In genomic region chr1:56448937-56449336, GRCh38 we compare ENCODE assay signal across 1 cellular context.
TF ChIP-seq lines count a peak whose summit lies in the region.

No MANE protein-coding gene starts in this region.

TF ChIP-seq in HepG2, 621 proteins besides CTCF, POLR2A, EP300 and RAD21 (continued from another document):
- 0 out of 2 replicates have a peak, but pooled peaks have one; percentile 34 for TF ChIP-seq ZNF414 (CRISPR knock-in tag; IDR thresholded peaks at IDR 0.05)
- TF ChIP-seq SOX13 (IDR thresholded peaks at IDR 0.05), result no peak
- peak in 1 of 2 experiments; percentile 82; a peak in 2 of 4 replicates for TF ChIP-seq SOX13 (CRISPR knock-in tag; conservative IDR thresholded peaks at IDR 0.05 in 1 of 2, IDR thresholded peaks at IDR 0.05 in 1 of 2)
- TF ChIP-seq RXRB (CRISPR knock-in tag; IDR thresholded peaks at IDR 0.05; ENCODE audit: borderline replicate concordance), result peak; percentile 82
- peak; percentile 75; the same call in 1 of the 2 replicates for TF ChIP-seq RXRA (CRISPR knock-in tag; IDR thresholded peaks at IDR 0.05)
- TF ChIP-seq ZBTB7B (CRISPR knock-in tag; IDR thresholded peaks at IDR 0.05), result peak; percentile 87; the same call in 1 of the 2 replicates
- TF ChIP-seq, protein P1, sequence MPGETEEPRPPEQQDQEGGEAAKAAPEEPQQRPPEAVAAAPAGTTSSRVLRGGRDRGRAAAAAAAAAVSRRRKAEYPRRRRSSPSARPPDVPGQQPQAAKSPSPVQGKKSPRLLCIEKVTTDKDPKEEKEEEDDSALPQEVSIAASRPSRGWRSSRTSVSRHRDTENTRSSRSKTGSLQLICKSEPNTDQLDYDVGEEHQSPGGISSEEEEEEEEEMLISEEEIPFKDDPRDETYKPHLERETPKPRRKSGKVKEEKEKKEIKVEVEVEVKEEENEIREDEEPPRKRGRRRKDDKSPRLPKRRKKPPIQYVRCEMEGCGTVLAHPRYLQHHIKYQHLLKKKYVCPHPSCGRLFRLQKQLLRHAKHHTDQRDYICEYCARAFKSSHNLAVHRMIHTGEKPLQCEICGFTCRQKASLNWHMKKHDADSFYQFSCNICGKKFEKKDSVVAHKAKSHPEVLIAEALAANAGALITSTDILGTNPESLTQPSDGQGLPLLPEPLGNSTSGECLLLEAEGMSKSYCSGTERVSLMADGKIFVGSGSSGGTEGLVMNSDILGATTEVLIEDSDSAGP (CRISPR knock-in tag; IDR thresholded peaks at IDR 0.05; ENCODE audit: borderline replicate concordance), result 0 out of 2 replicates have a peak, but pooled peaks have one; percentile 16
- TF ChIP-seq ZNF225 (CRISPR knock-in tag; IDR thresholded peaks at IDR 0.05), result no peak
- TF ChIP-seq PHF21A (CRISPR knock-in tag; IDR thresholded peaks at IDR 0.05), result peak; percentile 82
- TF ChIP-seq TEAD3 (CRISPR knock-in tag; optimal IDR thresholded peaks at IDR 0.05; ENCODE audit: borderline replicate concordance), result peak; percentile 61
- peak; percentile 69; the same call in 1 of the 2 replicates for TF ChIP-seq ZNF710 (CRISPR knock-in tag; IDR thresholded peaks at IDR 0.05; ENCODE audit: borderline replicate concordance)
- no peak for TF ChIP-seq KDM3A (CRISPR knock-in tag; IDR thresholded peaks at IDR 0.05; ENCODE audit: low read depth)
- TF ChIP-seq CREB1 (IDR thresholded peaks at IDR 0.05), result no peak
- TF ChIP-seq CREB1 (CRISPR knock-in tag; IDR thresholded peaks at IDR 0.05), result peak; percentile 63
- TF ChIP-seq GATA4 (IDR thresholded peaks at IDR 0.05; ENCODE audit: borderline replicate concordance, low read depth), result peak; percentile 31; the same call in 1 of the 2 replicates
- peak; percentile 93 for TF ChIP-seq GATAD2A (CRISPR knock-in tag; IDR thresholded peaks at IDR 0.05)
- 0 out of 2 replicates have a peak, but pooled peaks have one; percentile 49 for TF ChIP-seq ZNF615 (CRISPR knock-in tag; IDR thresholded peaks at IDR 0.05; ENCODE audit: borderline replicate concordance)
- TF ChIP-seq RFXANK (CRISPR knock-in tag; IDR thresholded peaks at IDR 0.05), result no peak
- TF ChIP-seq SOX5 (CRISPR knock-in tag; IDR thresholded peaks at IDR 0.05; ENCODE audit: borderline replicate concordance), result peak; percentile 76; the same call in 1 of the 2 replicates
- no peak for TF ChIP-seq NPAS2 (CRISPR knock-in tag; IDR thresholded peaks at IDR 0.05; ENCODE audit: borderline replicate concordance)
- peak; percentile 75 for TF ChIP-seq NCOA2 (CRISPR knock-in tag; IDR thresholded peaks at IDR 0.05)
- TF ChIP-seq ATF6 (CRISPR knock-in tag; conservative IDR thresholded peaks at IDR 0.05), result no peak
- TF ChIP-seq ISL2 (CRISPR knock-in tag; IDR thresholded peaks at IDR 0.05), result peak; percentile 86
- TF ChIP-seq FIP1L1 (IDR thresholded peaks at IDR 0.05; ENCODE audit: borderline replicate concordance, insufficient read depth, low read depth, low read length), result no peak
- peak; percentile 69 for TF ChIP-seq MEIS2 (CRISPR knock-in tag; IDR thresholded peaks at IDR 0.05)
- peak; percentile 85 for TF ChIP-seq NR2F2 (IDR thresholded peaks at IDR 0.05; ENCODE audit: borderline replicate concordance, low read depth)
- TF ChIP-seq, protein P2, sequence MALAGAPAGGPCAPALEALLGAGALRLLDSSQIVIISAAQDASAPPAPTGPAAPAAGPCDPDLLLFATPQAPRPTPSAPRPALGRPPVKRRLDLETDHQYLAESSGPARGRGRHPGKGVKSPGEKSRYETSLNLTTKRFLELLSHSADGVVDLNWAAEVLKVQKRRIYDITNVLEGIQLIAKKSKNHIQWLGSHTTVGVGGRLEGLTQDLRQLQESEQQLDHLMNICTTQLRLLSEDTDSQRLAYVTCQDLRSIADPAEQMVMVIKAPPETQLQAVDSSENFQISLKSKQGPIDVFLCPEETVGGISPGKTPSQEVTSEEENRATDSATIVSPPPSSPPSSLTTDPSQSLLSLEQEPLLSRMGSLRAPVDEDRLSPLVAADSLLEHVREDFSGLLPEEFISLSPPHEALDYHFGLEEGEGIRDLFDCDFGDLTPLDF (CRISPR knock-in tag; IDR thresholded peaks at IDR 0.05), result peak; percentile 66; the same call in 1 of the 2 replicates
- no peak for TF ChIP-seq TBX3 (IDR thresholded peaks at IDR 0.05; ENCODE audit: borderline replicate concordance)
- peak; percentile 32; the same call in 1 of the 2 replicates for TF ChIP-seq THAP11 (CRISPR knock-in tag; IDR thresholded peaks at IDR 0.05)
- peak in 1 of 2 experiments; percentile 64; a peak in 1 of 4 replicates for TF ChIP-seq REST (IDR thresholded peaks at IDR 0.05; ENCODE audit: borderline replicate concordance in 1 of 2, low read depth in 1 of 2, low read length in 2 of 2)
- no peak for TF ChIP-seq LCORL (IDR thresholded peaks at IDR 0.05)
- TF ChIP-seq LCORL (CRISPR knock-in tag; IDR thresholded peaks at IDR 0.05), result peak; percentile 84
- TF ChIP-seq HIVEP1 (CRISPR knock-in tag; IDR thresholded peaks at IDR 0.05), result peak; percentile 71; the same call in 1 of the 2 replicates
- no peak for TF ChIP-seq ZNF12 (CRISPR knock-in tag; IDR thresholded peaks at IDR 0.05)
- peak; percentile 68 for TF ChIP-seq CREM (IDR thresholded peaks at IDR 0.05)
- no peak for TF ChIP-seq CREM (CRISPR knock-in tag; IDR thresholded peaks at IDR 0.05)
- peak; percentile 89 for TF ChIP-seq NR2F6 (IDR thresholded peaks at IDR 0.05)
- TF ChIP-seq NR2F6 (CRISPR knock-in tag; IDR thresholded peaks at IDR 0.05), result peak; percentile 85
- no peak for TF ChIP-seq ZNF841 (CRISPR knock-in tag; IDR thresholded peaks at IDR 0.05; ENCODE audit: borderline replicate concordance)
- TF ChIP-seq, protein P3, sequence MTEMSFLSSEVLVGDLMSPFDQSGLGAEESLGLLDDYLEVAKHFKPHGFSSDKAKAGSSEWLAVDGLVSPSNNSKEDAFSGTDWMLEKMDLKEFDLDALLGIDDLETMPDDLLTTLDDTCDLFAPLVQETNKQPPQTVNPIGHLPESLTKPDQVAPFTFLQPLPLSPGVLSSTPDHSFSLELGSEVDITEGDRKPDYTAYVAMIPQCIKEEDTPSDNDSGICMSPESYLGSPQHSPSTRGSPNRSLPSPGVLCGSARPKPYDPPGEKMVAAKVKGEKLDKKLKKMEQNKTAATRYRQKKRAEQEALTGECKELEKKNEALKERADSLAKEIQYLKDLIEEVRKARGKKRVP (CRISPR knock-in tag; IDR thresholded peaks at IDR 0.05), result 0 out of 4 replicates have a peak, but pooled peaks of 1 of the 2 experiments have one; percentile 4
- TF ChIP-seq KLF16 (CRISPR knock-in tag; IDR thresholded peaks at IDR 0.05), result peak in 1 of 2 experiments; percentile 18; a peak in 1 of 4 replicates
- TF ChIP-seq MAX (IDR thresholded peaks at IDR 0.05), result peak; percentile 46; the same call in 1 of the 2 replicates
- TF ChIP-seq FOXO1 (CRISPR knock-in tag; IDR thresholded peaks at IDR 0.05), result peak; percentile 48; the same call in 1 of the 2 replicates
- peak; percentile 58 for TF ChIP-seq HDAC1 (CRISPR knock-in tag; IDR thresholded peaks at IDR 0.05)
- TF ChIP-seq ZFP36 (IDR thresholded peaks at IDR 0.05; ENCODE audit: borderline replicate concordance, low read depth, low read length, partially characterized antibody), result no peak
- TF ChIP-seq ZKSCAN8 (CRISPR knock-in tag; IDR thresholded peaks at IDR 0.05; ENCODE audit: borderline replicate concordance), result peak; percentile 69; the same call in 1 of the 2 replicates
- TF ChIP-seq SOX6 (IDR thresholded peaks at IDR 0.05), result no peak
- TF ChIP-seq SOX6 (CRISPR knock-in tag; IDR thresholded peaks at IDR 0.05), result peak; percentile 81
TF ChIP-seq in HepG2: peak in this region for 114.
